1 cellular context compared by ENCODE assay signal in the genomic region with DNA sequence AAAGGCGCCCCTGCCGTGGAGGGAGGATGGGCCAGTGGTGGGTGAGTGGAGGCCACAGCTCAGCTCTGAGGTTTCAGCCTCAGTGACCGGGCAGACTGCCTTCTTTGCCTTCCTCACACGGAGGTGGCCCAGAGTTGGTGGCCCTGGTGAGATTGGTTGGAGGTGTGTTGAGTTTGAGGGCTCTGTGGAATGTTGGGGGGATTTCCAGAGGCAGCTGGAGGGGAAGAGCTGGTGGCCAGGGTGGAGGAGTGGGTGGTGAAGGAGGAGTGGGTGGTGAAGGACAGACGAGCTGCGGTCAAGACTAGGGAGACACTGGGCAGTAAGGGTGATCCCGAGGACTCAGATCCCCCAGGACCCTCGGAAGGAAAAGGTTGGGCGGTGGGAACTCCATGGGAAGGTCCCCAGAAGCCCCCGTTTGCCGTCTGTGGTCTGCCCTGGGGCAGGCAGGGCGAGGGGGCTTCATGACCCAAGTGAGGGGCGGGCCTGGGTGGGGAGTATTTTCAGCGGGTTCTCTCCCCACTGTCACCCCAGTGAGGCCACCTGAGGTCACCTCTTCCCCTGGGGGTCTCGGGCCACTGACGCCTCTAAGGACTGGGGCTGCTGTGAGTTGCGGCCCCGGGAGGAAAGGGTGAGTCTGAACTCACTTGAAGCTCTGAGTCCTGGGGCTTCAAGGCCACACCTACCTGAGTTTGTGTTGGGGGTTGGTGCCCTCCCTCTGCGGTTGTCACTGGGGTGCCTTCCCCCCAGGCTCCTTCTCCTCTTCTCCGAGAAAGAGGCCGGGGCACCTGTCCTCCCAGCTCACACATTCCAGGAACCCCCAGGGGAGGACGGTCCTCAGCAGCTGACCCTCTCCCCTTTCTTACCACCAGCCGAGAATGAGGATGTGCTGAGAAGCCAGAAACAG.
TF ChIP-seq lines count a peak whose summit lies in the region.

No MANE protein-coding gene starts in this region.

TF ChIP-seq in K562, 482 proteins besides CTCF, POLR2A, EP300 and RAD21:
- TF ChIP-seq SIN3A (IDR thresholded peaks at IDR 0.05; ENCODE audit: borderline replicate concordance in 2 of 2, control insufficient read depth in 1 of 2, low read depth in 2 of 2, low read length in 2 of 2) (no peak), PURB (CRISPR knock-in tag; IDR thresholded peaks at IDR 0.05; ENCODE audit: low read depth) (no peak), ZZZ3 (IDR thresholded peaks at IDR 0.05) (no peak), ZNF444 (CRISPR knock-in tag; IDR thresholded peaks at IDR 0.05) (no peak), U2AF2 (optimal IDR thresholded peaks at IDR 0.05; ENCODE audit: low read depth, low read length) (no peak), KLF10 (CRISPR knock-in tag; IDR thresholded peaks at IDR 0.05) (no peak), ZBTB7A (IDR thresholded peaks at IDR 0.05; ENCODE audit: borderline replicate concordance, control insufficient read depth, low read depth, low read length) (0 out of 2 replicates have a peak, but pooled peaks have one; percentile 35), EGR1 (conservative IDR thresholded peaks at IDR 0.05) (peak; percentile 62)
TF ChIP-seq in K562: peak in this region for 2.
